ENCODE assay signal across 23 cellular contexts in genomic region chr4:80900908-80901307, GRCh38.
DNase-seq lines count a peak whose midpoint lies in the region; ATAC-seq, FAIRE-seq and TF ChIP-seq lines count a peak whose summit lies in the region.
"Had no signal": no experiment of that assay in that cellular context is flagged by ENCODE, and none has a peak within 500 bp of the region (broad histone marks: within the 10 kb centered on the region; RNA-seq: fewer than 3 reads in every experiment).

No MANE protein-coding gene starts in this region.

- no peak overlapping the region for H3K4me2 ChIP-seq in PC-3 (ENCODE audit: low read length)
- H3K4me2 ChIP-seq: A549 had no signal

- no peak overlapping the region for H3K4me3 Mint-ChIP-seq in HFFc6
- H3K4me3 Mint-ChIP-seq: CD4-positive, CD25-positive, alpha-beta regulatory T cell; CD8-positive, alpha-beta T cell had no signal

- peak; percentile 96 for ATAC-seq in PC-3
- peak; percentile 41 for ATAC-seq in foreskin keratinocyte
- ATAC-seq in GM21723 (IDR thresholded peaks at IDR 0.05; ENCODE audit: unreplicated experiment): no peak
- no peak for ATAC-seq in HG02981 (IDR thresholded peaks at IDR 0.05; ENCODE audit: unreplicated experiment)
- ATAC-seq: A549; CD8-positive, alpha-beta T cell had no signal

- intact Hi-C loops in PC-3 (cut with micrococcal nuclease): loop anchor here (5.0 kb wide), 1 partner anchor 86 kb away; no protein-coding TSS in a partner anchor

- no peaks in the 10 kb centered on the region for H3K79me2 ChIP-seq in PC-3 (ENCODE audit: low read length)

- peak; percentile 1 for DNase-seq in BJ (ENCODE audit: low read depth)
- peak; percentile 16 for DNase-seq in HFFc6
- DNase-seq in PC-3: peak; percentile 25
- DNase-seq in foreskin keratinocyte: peak in 1 of 2 donors; percentile 9
- no peak for DNase-seq in HTR-8/SVneo (ENCODE audit: insufficient read length, low spot score)
- DNase-seq: 8988T; ACHN; AML-193; BE2C; C1 segment of cervical spinal cord; Caco-2; CD4-positive, CD25-positive, alpha-beta regulatory T cell; CD8-positive, alpha-beta T cell; DMS153; DND-41; GOT3 had no signal

- no peak for TF ChIP-seq CTCF in BJ (IDR thresholded peaks at IDR 0.05; ENCODE audit: insufficient read depth, low read depth, low read length)
- no peak for TF ChIP-seq CTCF in HFFc6 (IDR thresholded peaks at IDR 0.05)
- TF ChIP-seq CTCF in PC-3 (conservative IDR thresholded peaks at IDR 0.05; ENCODE audit: low read depth, low read length): no peak
- TF ChIP-seq CTCF in foreskin keratinocyte (conservative IDR thresholded peaks at IDR 0.05): no peak

- BruUV-seq in PC-3 (replicated peaks; lab: Mats Ljungman, UMichigan): no TSS peak

- H3K27ac ChIP-seq in PC-3 (ENCODE audit: low read length) (no peak overlapping the region), foreskin keratinocyte (no peak overlapping the region)
- H3K27ac ChIP-seq: A549 had no signal

- H3K4me3 ChIP-seq in BJ (ENCODE audit: low read depth, low read length): no peak overlapping the region
- H3K4me3 ChIP-seq in PC-3 (ENCODE audit: low read length): no peak overlapping the region
- H3K4me3 ChIP-seq: A549, HAP-1 had no signal

- no peaks in the 10 kb centered on the region for H3K27me3 Mint-ChIP-seq in HFFc6 (ENCODE audit: insufficient read depth)
- H3K27me3 Mint-ChIP-seq: CD4-positive, CD25-positive, alpha-beta regulatory T cell had no signal

- FAIRE-seq in HTR-8/SVneo (lab: Jason Lieb, UNC): no peak
- FAIRE-seq: A549, G401.6, GM12892, H54 had no signal

- H2AFZ ChIP-seq in PC-3 (ENCODE audit: low read length): no peak overlapping the region

- CTCF ChIA-PET in BJ (lab: Yijun Ruan, JAX) (no interaction called here), PC-3 (lab: Charles Lee) (no interaction called here)

- H3K9me2 ChIP-seq in PC-3 (replicated peaks; ENCODE audit: low read length): no peaks in the 10 kb centered on the region

- H3F3A ChIP-seq in PC-3 (ENCODE audit: low read length, unreplicated experiment): no peaks in the 10 kb centered on the region

- H4K20me1 ChIP-seq in PC-3 (ENCODE audit: low read length): no peaks in the 10 kb centered on the region

- H3K9ac ChIP-seq in PC-3 (ENCODE audit: low read length): no peak overlapping the region

- H3K36me3 ChIP-seq in BJ (ENCODE audit: control insufficient read depth, insufficient read depth, low read length) (no peaks in the 10 kb centered on the region), PC-3 (ENCODE audit: low read depth, low read length) (no peaks in the 10 kb centered on the region)
- H3K36me3 ChIP-seq: BE2C, HAP-1 had no signal

- no peak overlapping the region for H3K27ac Mint-ChIP-seq in HFFc6
- H3K27ac Mint-ChIP-seq: CD4-positive, CD25-positive, alpha-beta regulatory T cell; CD8-positive, alpha-beta T cell had no signal

- POLR2A ChIA-PET in BJ (lab: Charles Lee): no interaction called here
- POLR2A ChIA-PET in PC-3 (lab: Charles Lee; ENCODE audit: unreplicated experiment): no interaction called here

- no peaks in the 10 kb centered on the region for H3K9me3 ChIP-seq in PC-3 (ENCODE audit: low read length)
- H3K9me3 ChIP-seq: A549, BE2C, Caco-2, HAP-1 had no signal

- H3K9me3 Mint-ChIP-seq in HFFc6: no peaks in the 10 kb centered on the region

- peaks cover 12% of the 10 kb centered on the region for H3K4me1 Mint-ChIP-seq in HFFc6 (ENCODE audit: low read depth)

- 0 out of 2 replicates have a peak, but pooled peaks cover 2% of the 10 kb centered on the region for H3K36me3 Mint-ChIP-seq in HFFc6 (ENCODE audit: low read depth)
- H3K36me3 Mint-ChIP-seq: CD4-positive, CD25-positive, alpha-beta regulatory T cell; CD8-positive, alpha-beta T cell had no signal

- H3K27me3 ChIP-seq in BJ (ENCODE audit: control insufficient read depth, insufficient read depth, low read length): no peaks in the 10 kb centered on the region
- H3K27me3 ChIP-seq in PC-3 (ENCODE audit: low read length): no peaks in the 10 kb centered on the region
- H3K27me3 ChIP-seq in foreskin keratinocyte: peaks cover 10% of the 10 kb centered on the region
- H3K27me3 ChIP-seq: BE2C had no signal

- H3K4me1 ChIP-seq in PC-3 (ENCODE audit: insufficient read depth, low read length) (no peaks in the 10 kb centered on the region), foreskin keratinocyte (peaks cover 5% of the 10 kb centered on the region)
- H3K4me1 ChIP-seq: A549, BE2C, Caco-2, HAP-1 had no signal

Comparison
In these comparisons a context has a peak if more than half of its experiments do, and no peak if none do; other contexts are left out.
1. ATAC-seq: peak in PC-3 (single experiment) and foreskin keratinocyte (single experiment); none in GM21723 (single experiment) and HG02981 (single experiment).